ENCODE assay signal across 11 cellular contexts in genomic region chr15:63938486-63939061, GRCh38.
DNase-seq lines count a peak whose midpoint lies in the region; ATAC-seq and TF ChIP-seq lines count a peak whose summit lies in the region.
"Had no signal": no experiment of that assay in that cellular context is flagged by ENCODE, and none has a peak within 500 bp of the region (broad histone marks: within the 10 kb centered on the region; RNA-seq: fewer than 3 reads in every experiment).

No MANE protein-coding gene starts in this region.

- peaks cover 44 to 58% (median 55%) of the 10 kb centered on the region in 3 donors for H3K4me1 Mint-ChIP-seq in CD8-positive, alpha-beta memory T cell
- H3K4me1 Mint-ChIP-seq in central memory CD8-positive, alpha-beta T cell, result peaks cover 56% of the 10 kb centered on the region

- TF ChIP-seq CTCF in Peyer's patch (IDR thresholded peaks at IDR 0.05) (no peak), gastrocnemius medialis (IDR thresholded peaks at IDR 0.05 in 4 of 5, conservative IDR thresholded peaks at IDR 0.05 in 1 of 5) (no peak)

- H3K4me1 ChIP-seq in CD8-positive, alpha-beta memory T cell (ENCODE audit: insufficient read depth, low read length), result peaks cover 32% of the 10 kb centered on the region
- H3K4me1 ChIP-seq in Peyer's patch (peaks cover 0 to 24% (median 16%) of the 10 kb centered on the region in 4 donors), gastrocnemius medialis (peaks cover 31 to 38% of the 10 kb centered on the region in 2 donors)

- DNase-seq in CD8-positive, alpha-beta memory T cell, result no peak
- no peak for DNase-seq in Peyer's patch
- no peak for DNase-seq in central memory CD8-positive, alpha-beta T cell (ENCODE audit: low spot score in 2 of 2)
- DNase-seq in gastrocnemius medialis, result no peak
- DNase-seq in KG1 (lab: John Stamatoyannopoulos, UW), result no peak
- DNase-seq in HUDEP-2 (lab: John Stamatoyannopoulos, UW; ENCODE audit: unreplicated experiment in 76 of 76), result no peak
- no peak for DNase-seq in Ammon's horn (ENCODE audit: low spot score)
- DNase-seq: DND-41, left colon had no signal

- TF ChIP-seq POLR2A in Peyer's patch (IDR thresholded peaks at IDR 0.05) (no peak), gastrocnemius medialis (IDR thresholded peaks at IDR 0.05) (no peak)

- intact Hi-C loops in gastrocnemius medialis (cut with DNase I; ENCODE audit: low total_unique reads), result no loop called here

- H3K9me3 ChIP-seq in CD8-positive, alpha-beta memory T cell (ENCODE audit: low read length), result no peaks in the 10 kb centered on the region
- no peaks in the 10 kb centered on the region for H3K9me3 ChIP-seq in Peyer's patch
- H3K9me3 ChIP-seq in gastrocnemius medialis, result no peaks in the 10 kb centered on the region
- H3K9me3 ChIP-seq: SJSA1 had no signal

- CTCF ChIA-PET in CD8-positive, alpha-beta memory T cell (lab: Charles Lee), result interaction anchor here (1.0 to 1.1 kb wide), 2 partner anchors 43 to 108 kb away, joined by 3 to 4 read pairs; no protein-coding TSS in a partner anchor

- no peak for ATAC-seq in central memory CD8-positive, alpha-beta T cell (replicated peaks; ENCODE audit: extremely low read depth, poor library complexity, severe bottlenecking)
- no peak for ATAC-seq in gastrocnemius medialis
- no peak for ATAC-seq in HG02852 (IDR thresholded peaks at IDR 0.05; ENCODE audit: unreplicated experiment)
- ATAC-seq: left colon had no signal

- peaks cover 0 to 1% (median 0%) of the 10 kb centered on the region in 3 donors for H3K36me3 Mint-ChIP-seq in CD8-positive, alpha-beta memory T cell
- peaks cover 7% of the 10 kb centered on the region for H3K36me3 Mint-ChIP-seq in central memory CD8-positive, alpha-beta T cell (ENCODE audit: insufficient read depth)

- H3K9me3 Mint-ChIP-seq in CD8-positive, alpha-beta memory T cell, result no peaks in the 10 kb centered on the region
- H3K9me3 Mint-ChIP-seq in central memory CD8-positive, alpha-beta T cell, result no peaks in the 10 kb centered on the region

- no peaks in the 10 kb centered on the region for H3K27me3 Mint-ChIP-seq in CD8-positive, alpha-beta memory T cell
- no peaks in the 10 kb centered on the region for H3K27me3 Mint-ChIP-seq in central memory CD8-positive, alpha-beta T cell

- POLR2A ChIA-PET in CD8-positive, alpha-beta memory T cell (lab: Charles Lee), result interaction anchor here (0.6 kb wide), 1 partner anchor 102 kb away, joined by 5 read pairs; no protein-coding TSS in a partner anchor

- peak overlapping the region; percentile 89 to 99 (median 96) for H3K27ac Mint-ChIP-seq in CD8-positive, alpha-beta memory T cell
- peak overlapping the region; percentile 95 for H3K27ac Mint-ChIP-seq in central memory CD8-positive, alpha-beta T cell (ENCODE audit: low read depth)

- in situ Hi-C loops in gastrocnemius medialis (cut with MboI; ENCODE audit: low sequenced_read_pairs in 4 of 4), result no loop called here

- H3K4me3 ChIP-seq in CD8-positive, alpha-beta memory T cell (ENCODE audit: low read length), result no peak overlapping the region
- H3K4me3 ChIP-seq in Peyer's patch (no peak overlapping the region), gastrocnemius medialis (no peak overlapping the region)
- H3K4me3 ChIP-seq: SJSA1 had no signal

- H3K36me3 ChIP-seq in CD8-positive, alpha-beta memory T cell (ENCODE audit: insufficient read depth, low read length), result no peaks in the 10 kb centered on the region
- H3K36me3 ChIP-seq in Peyer's patch (no peaks in the 10 kb centered on the region), gastrocnemius medialis (no peaks in the 10 kb centered on the region)
- H3K36me3 ChIP-seq: SJSA1 had no signal

- H3K4me3 Mint-ChIP-seq in CD8-positive, alpha-beta memory T cell, result peak overlapping the region; percentile 3 to 90 (median 71)
- peak overlapping the region; percentile 69 for H3K4me3 Mint-ChIP-seq in central memory CD8-positive, alpha-beta T cell

- no peak overlapping the region for H3K27ac ChIP-seq in CD8-positive, alpha-beta memory T cell (ENCODE audit: low read depth, low read length)
- H3K27ac ChIP-seq in Peyer's patch, result peak overlapping the region in 3 of 4 donors; percentile 54 to 76 (median 64)
- peak overlapping the region; percentile 73 to 75 (median 74) for H3K27ac ChIP-seq in gastrocnemius medialis
- H3K27ac ChIP-seq: SJSA1 had no signal

- H3K27me3 ChIP-seq in CD8-positive, alpha-beta memory T cell (ENCODE audit: insufficient read depth, low read length, poor library complexity, severe bottlenecking), result no peaks in the 10 kb centered on the region
- no peaks in the 10 kb centered on the region for H3K27me3 ChIP-seq in Peyer's patch
- no peaks in the 10 kb centered on the region for H3K27me3 ChIP-seq in gastrocnemius medialis
- H3K27me3 ChIP-seq: SJSA1 had no signal
